ENCODE assay signal across 9 cellular contexts in genomic region chr7:12434012-12434642, GRCh38.
DNase-seq lines count a peak whose midpoint lies in the region; ATAC-seq, FAIRE-seq and TF ChIP-seq lines count a peak whose summit lies in the region.
"Had no signal": no experiment of that assay in that cellular context is flagged by ENCODE, and none has a peak within 500 bp of the region (broad histone marks: within the 10 kb centered on the region; RNA-seq: fewer than 3 reads in every experiment).

No MANE protein-coding gene starts in this region.

- H3K36me3 Mint-ChIP-seq in nephron progenitor cell (ENCODE audit: low read depth) = peaks cover 5% of the 10 kb centered on the region

- no peaks in the 10 kb centered on the region for H3K27me3 Mint-ChIP-seq in nephron progenitor cell (ENCODE audit: low read depth, poor library complexity)

- peak; percentile 70 for ATAC-seq in HG03175 (IDR thresholded peaks at IDR 0.05; ENCODE audit: unreplicated experiment)

- DNase-seq in DMS 273 (lab: John Stamatoyannopoulos, UW; ENCODE audit: unreplicated experiment) = peak; percentile 18
- no peak for DNase-seq in DMS 273 treated with DMSO at 0.1 percent for 48 hours (lab: John Stamatoyannopoulos, UW)
- no peak for DNase-seq in nephron progenitor cell
- no peak for DNase-seq in T-helper 1 cell
- DNase-seq in HuH-7 (ENCODE audit: low spot score) = no peak
- DNase-seq in cerebellar nuclear complex (lab: John Stamatoyannopoulos, UW) = no peak
- DNase-seq: NCI-H1417 treated with DMSO at 0.1 percent for 48 hours had no signal

- TF ChIP-seq CTCF in nephron progenitor cell (IDR thresholded peaks at IDR 0.05) = peak; percentile 46

- no peak overlapping the region for H3K4me3 Mint-ChIP-seq in nephron progenitor cell

- peaks cover 23% of the 10 kb centered on the region for H3K9me3 Mint-ChIP-seq in nephron progenitor cell

- FAIRE-seq in TTC549 (lab: Jason Lieb, UNC) = peak; percentile 9

- H3K27ac Mint-ChIP-seq in nephron progenitor cell = no peak overlapping the region

- H3K4me1 Mint-ChIP-seq in nephron progenitor cell = peaks cover 12% of the 10 kb centered on the region
